In genomic region chr21:45348591-45349327, GRCh38 we compare ENCODE assay signal across 17 cellular contexts. TPM values are rescaled to one million over a fixed set of nuclear protein-coding genes. Genes with fewer than 3 reads are reported as not detected.
DNase-seq lines count a peak whose midpoint lies in the region; ATAC-seq, FAIRE-seq and TF ChIP-seq lines count a peak whose summit lies in the region.
"Had no signal": no experiment of that assay in that cellular context is flagged by ENCODE, and none has a peak within 500 bp of the region (broad histone marks: within the 10 kb centered on the region; RNA-seq: fewer than 3 reads in every experiment).

No MANE protein-coding gene starts in this region.

- peak overlapping the region; percentile 28 to 83 for H3K18ac ChIP-seq in mesenchymal stem cell (ENCODE audit: low read depth in 1 of 2, low read length in 2 of 2)

- H3K4me2 ChIP-seq in mammary epithelial cell (ENCODE audit: insufficient read depth, low read depth, low read length) (no peak overlapping the region), mesenchymal stem cell (ENCODE audit: low read length, poor library complexity, severe bottlenecking) (no peak overlapping the region)

- peak overlapping the region; percentile 52 for H4K91ac ChIP-seq in mesenchymal stem cell (ENCODE audit: low read length)

- H3K27ac ChIP-seq in breast epithelium, result peak overlapping the region; percentile 52 to 72
- H3K27ac ChIP-seq in mammary epithelial cell (ENCODE audit: insufficient read depth, low read depth, low read length), result no peak overlapping the region
- no peak overlapping the region for H3K27ac ChIP-seq in mesenchymal stem cell (ENCODE audit: low read length, poor library complexity, severe bottlenecking)
- H3K27ac ChIP-seq in skeletal muscle tissue (ENCODE audit: low read depth, low read length), result peak overlapping the region; percentile 66
- H3K27ac ChIP-seq: epithelial cell of prostate had no signal

- peak overlapping the region; percentile 66 for H4K8ac ChIP-seq in mesenchymal stem cell (ENCODE audit: low read length)

- ATAC-seq in esophagus mucosa (no peak), HG02798 (IDR thresholded peaks at IDR 0.05; ENCODE audit: poor library complexity, unreplicated experiment) (no peak)

- H3K4me1 ChIP-seq in breast epithelium (no peaks in the 10 kb centered on the region), mammary epithelial cell (ENCODE audit: insufficient read depth, low read length) (peaks cover 5% of the 10 kb centered on the region), mesenchymal stem cell (ENCODE audit: control insufficient read depth, insufficient read depth, low read depth, low read length) (peaks cover 27% of the 10 kb centered on the region), skeletal muscle tissue (ENCODE audit: control insufficient read depth in 3 of 3, insufficient read depth in 3 of 3, low read length in 3 of 3) (peaks cover 11 to 31% (median 22%) of the 10 kb centered on the region in 3 donors)

- peak overlapping the region; percentile 24 to 65 for H2BK12ac ChIP-seq in mesenchymal stem cell (ENCODE audit: low read length in 2 of 2)

- H3K36me3 ChIP-seq in breast epithelium (no peaks in the 10 kb centered on the region), mammary epithelial cell (ENCODE audit: insufficient read depth, low read length) (no peaks in the 10 kb centered on the region), mesenchymal stem cell (ENCODE audit: control insufficient read depth in 1 of 2, insufficient read depth in 2 of 2, low read depth in 1 of 2, low read length in 2 of 2) (no peaks in the 10 kb centered on the region), skeletal muscle tissue (ENCODE audit: control insufficient read depth in 3 of 3, insufficient read depth in 3 of 3, low read length in 3 of 3) (no peaks in the 10 kb centered on the region)

- peak overlapping the region; percentile 12 for H2BK120ac ChIP-seq in mesenchymal stem cell (ENCODE audit: low read depth, low read length)

- H2BK15ac ChIP-seq in mesenchymal stem cell (ENCODE audit: low read depth, poor library complexity, severe bottlenecking), result peak overlapping the region; percentile 44

- in situ Hi-C loops in mammary epithelial cell (cut with MboI; ENCODE audit: low sequenced_read_pairs in 2 of 2), result no loop called here

- H3K79me2 ChIP-seq in mammary epithelial cell (ENCODE audit: insufficient read depth, low read length), result no peaks in the 10 kb centered on the region

- DNase-seq in breast epithelium (ENCODE audit: low spot score in 2 of 2) (no peak), mammary epithelial cell (no peak), mesenchymal stem cell (no peak), NCI-H774 (lab: John Stamatoyannopoulos, UW) (no peak), RCC 7860 (ENCODE audit: low spot score) (no peak)
- DNase-seq: 8988T; activated naive CD4-positive, alpha-beta T cell; activated T-cell treated with anti-CD3 and anti-CD28 coated beads for 4 hours; DMS153; GOT3; NCI-H2029 treated with DMSO at 0.1 percent for 48 hours; NCI-H524 treated with DMSO at 0.1 percent for 48 hours; stimulated activated CD4-positive, alpha-beta T cell treated with anti-CD3 and anti-CD28 coated beads, Interleukin-1b, Interleukin-23, amount 100 ng/mL, for 48 hours had no signal

- FAIRE-seq in RCC 7860 (lab: Jason Lieb, UNC), result no peak

- H3K23ac ChIP-seq in mesenchymal stem cell (ENCODE audit: low read length in 2 of 2), result no peak overlapping the region

- TF ChIP-seq CTCF in breast epithelium (IDR thresholded peaks at IDR 0.05), result no peak
- TF ChIP-seq CTCF in mammary epithelial cell (conservative IDR thresholded peaks at IDR 0.05 in 1 of 2, IDR thresholded peaks at IDR 0.05 in 1 of 2; ENCODE audit: extremely low read depth in 1 of 2, insufficient read depth in 1 of 2, low read depth in 1 of 2, low read length in 2 of 2), result no peak

- no peak for TF ChIP-seq POLR2A in breast epithelium (IDR thresholded peaks at IDR 0.05)

- intact Hi-C loops in breast epithelium (cut with DNase I; ENCODE audit: low total_unique reads) (no loop called here), mammary epithelial cell (cut with micrococcal nuclease) (loop anchor here (5.0 kb wide), 1 partner anchor 54 kb away; no protein-coding TSS in a partner anchor)

- H3K9ac ChIP-seq in mammary epithelial cell (ENCODE audit: insufficient read depth, low read length), result no peak overlapping the region
- H3K9ac ChIP-seq in mesenchymal stem cell (ENCODE audit: low read length), result no peak overlapping the region
- no peak overlapping the region for H3K9ac ChIP-seq in skeletal muscle tissue (ENCODE audit: low read depth in 1 of 3, low read length in 3 of 3)

- no peaks in the 10 kb centered on the region for H4K20me1 ChIP-seq in mammary epithelial cell (ENCODE audit: insufficient read depth, low read length)

- H3K4me3 ChIP-seq in breast epithelium (no peak overlapping the region), mammary epithelial cell (replicated peaks in 1 of 3; ENCODE audit: insufficient read depth in 1 of 3, low read depth in 2 of 3, low read length in 3 of 3) (no peak overlapping the region), mesenchymal stem cell (ENCODE audit: insufficient read depth in 1 of 2, low read depth in 1 of 2, low read length in 2 of 2) (no peak overlapping the region), skeletal muscle tissue (ENCODE audit: low read length in 3 of 3) (no peak overlapping the region)

- WGBS in mammary epithelial cell (ENCODE audit: low coverage, missing lambda C conversion rate), result 94% methylated on average over 14 of the region's 18 CpGs
- 85% methylated on average over 16 of the region's 18 CpGs for WGBS in mesenchymal stem cell

- BruUV-seq in mammary epithelial cell (replicated peaks; lab: Mats Ljungman, UMichigan), result no TSS peak

- peak overlapping the region; percentile 53 to 65 for H3K4ac ChIP-seq in mesenchymal stem cell (ENCODE audit: low read depth in 1 of 2, low read length in 2 of 2)

- H3K27me3 ChIP-seq in breast epithelium, result peaks cover 0 to 7% of the 10 kb centered on the region in 2 donors
- peaks cover 3% of the 10 kb centered on the region for H3K27me3 ChIP-seq in mammary epithelial cell (ENCODE audit: insufficient read depth, low read length)
- H3K27me3 ChIP-seq in mesenchymal stem cell (ENCODE audit: control insufficient read depth in 1 of 2, insufficient read depth in 1 of 2, low read length in 2 of 2), result peaks cover 0 to 13% of the 10 kb centered on the region in 2 experiments
- peaks cover 13 to 22% (median 20%) of the 10 kb centered on the region in 3 donors for H3K27me3 ChIP-seq in skeletal muscle tissue (ENCODE audit: control insufficient read depth in 3 of 3, insufficient read depth in 3 of 3, low read length in 3 of 3)

- H3K9me3 ChIP-seq in breast epithelium (no peaks in the 10 kb centered on the region), mammary epithelial cell (replicated peaks; ENCODE audit: insufficient read depth, low read length) (no peaks in the 10 kb centered on the region), mesenchymal stem cell (ENCODE audit: control insufficient read depth, low read length) (no peaks in the 10 kb centered on the region), skeletal muscle tissue (ENCODE audit: control insufficient read depth in 3 of 3, low read length in 3 of 3) (no peaks in the 10 kb centered on the region)

- CTCF ChIA-PET in mammary epithelial cell (lab: Charles Lee; ENCODE audit: low non-redundant PET), result no interaction called here

- H3K14ac ChIP-seq in mesenchymal stem cell (ENCODE audit: low read length in 2 of 2), result no peak overlapping the region

- H2AK5ac ChIP-seq in mesenchymal stem cell (ENCODE audit: low read length, severe bottlenecking), result no peak overlapping the region

- H2BK5ac ChIP-seq in mesenchymal stem cell (ENCODE audit: low read depth, low read length, poor library complexity, severe bottlenecking), result no peak overlapping the region

- H2AFZ ChIP-seq in mammary epithelial cell (ENCODE audit: low read depth, low read length), result no peak overlapping the region
- H2AFZ ChIP-seq in mesenchymal stem cell (ENCODE audit: low read depth, low read length), result no peak overlapping the region

- H3K79me1 ChIP-seq in mesenchymal stem cell (replicated peaks; ENCODE audit: low read length, poor library complexity, severe bottlenecking), result no peaks in the 10 kb centered on the region

- dilution Hi-C loops in mammary epithelial cell (cut with HindIII; ENCODE audit: low sequenced_read_pairs), result no loop called here

RNA-seq across cellular contexts. Expression of gene COL18A1, which starts 56.2 kb away (rescaled TPM):
- total RNA-seq in breast epithelium (10 to 100 TPM; 48.3 to 62.9 (median 55.8) TPM), mammary epithelial cell (10 to 100 TPM; 45.6 to 79.7 TPM), skeletal muscle tissue (59.0 TPM), esophagus mucosa (26.7 TPM)
- polyA plus RNA-seq in mammary epithelial cell, result 27.3 TPM
- 7.5 TPM for polyA minus RNA-seq in mammary epithelial cell
- 330 TPM for polyA plus RNA-seq in mesenchymal stem cell (2013, experiment 1 of 2)
- 322 TPM for polyA plus RNA-seq in mesenchymal stem cell (2013, experiment 2 of 2)

Comparison
In these comparisons a context has a peak if more than half of its experiments do, and no peak if none do; other contexts are left out.
1. H3K27ac ChIP-seq: peak in breast epithelium (2 of 2) and skeletal muscle tissue (single experiment); none in mammary epithelial cell (single experiment) and mesenchymal stem cell (single experiment).